ENCODE assay signal across 11 cellular contexts in genomic region chr3:62186967-62187366, GRCh38.
DNase-seq lines count a peak whose midpoint lies in the region; ATAC-seq and TF ChIP-seq lines count a peak whose summit lies in the region.
"Had no signal": no experiment of that assay in that cellular context is flagged by ENCODE, and none has a peak within 500 bp of the region (broad histone marks: within the 10 kb centered on the region; RNA-seq: fewer than 3 reads in every experiment).

No MANE protein-coding gene starts in this region.

- ATAC-seq in WTC11 = peak; percentile 71
- ATAC-seq in GM18909 (IDR thresholded peaks at IDR 0.05; ENCODE audit: poor library complexity, unreplicated experiment) = no peak
- ATAC-seq: T-helper 17 cell had no signal

- DNase-seq in A673 (ENCODE audit: low spot score) = peak; percentile 4
- no peak for DNase-seq in WTC11 (ENCODE audit: low spot score)
- peak; percentile 33 for DNase-seq in iris pigment epithelial cell (ENCODE audit: low read depth)
- no peak for DNase-seq in glomerular visceral epithelial cell (ENCODE audit: extremely low spot score)
- DNase-seq in medulla oblongata (ENCODE audit: extremely low spot score) = no peak
- DNase-seq in thyroid gland = no peak
- DNase-seq: T-helper 17 cell had no signal

- H3K27me3 ChIP-seq in A673 (replicated peaks; ENCODE audit: insufficient read depth, low read depth, low read length, poor library complexity) (no peaks in the 10 kb centered on the region), thyroid gland (no peaks in the 10 kb centered on the region)

- 80 to 86% methylated on average over 6 of the region's 6 CpGs for WGBS in thyroid gland, 2 donors

- H3K9me3 Mint-ChIP-seq in WTC11 = no peaks in the 10 kb centered on the region
- H3K9me3 Mint-ChIP-seq: dendritic cell treated with granulocyte-macrophage colony-stimulating factor and Interleukin-4, amounts not matched to agents 40 ng/mL and 50 ng/mL, for 4 days had no signal

- H3K36me3 ChIP-seq in A673 (ENCODE audit: insufficient read depth, low read length, poor library complexity, severe bottlenecking) (no peaks in the 10 kb centered on the region), HEK293 (ENCODE audit: control insufficient read depth in 2 of 2, insufficient read depth in 1 of 2, low read length in 2 of 2) (peaks cover 0 to 4% of the 10 kb centered on the region in 2 experiments; a peak in 1 of 3 replicates), thyroid gland (peaks cover 0 to 5% of the 10 kb centered on the region in 2 donors)

- peak overlapping the region; percentile 53; the same call in 1 of the 2 replicates for H3K27ac Mint-ChIP-seq in WTC11
- H3K27ac Mint-ChIP-seq: dendritic cell treated with granulocyte-macrophage colony-stimulating factor and Interleukin-4, amounts not matched to agents 40 ng/mL and 50 ng/mL, for 4 days; T-helper 17 cell had no signal

- H3K9me3 ChIP-seq in A673 (ENCODE audit: low read depth, low read length, poor library complexity, severe bottlenecking) (no peaks in the 10 kb centered on the region), HEK293 (ENCODE audit: control insufficient read depth, insufficient read depth, low read depth, low read length) (no peaks in the 10 kb centered on the region), thyroid gland (no peaks in the 10 kb centered on the region)

- no peak overlapping the region for H3K4me3 Mint-ChIP-seq in WTC11
- H3K4me3 Mint-ChIP-seq: dendritic cell treated with granulocyte-macrophage colony-stimulating factor and Interleukin-4, amounts not matched to agents 40 ng/mL and 50 ng/mL, for 4 days; T-helper 17 cell had no signal

- peaks cover 31% of the 10 kb centered on the region for H3K4me1 Mint-ChIP-seq in WTC11

- no TSS peak for BruUV-seq in A673 (replicated peaks; lab: Mats Ljungman, UMichigan)

- H3K4me3 ChIP-seq in A673 (ENCODE audit: low read depth, low read length, poor library complexity, severe bottlenecking) = no peak overlapping the region
- H3K4me3 ChIP-seq in HEK293 (ENCODE audit: low read depth, low read length) = no peak overlapping the region
- H3K4me3 ChIP-seq in thyroid gland (replicated peaks in 1 of 3) = no peak overlapping the region
- H3K4me3 ChIP-seq: skin epidermis had no signal

- H3K36me3 Mint-ChIP-seq in WTC11 = peaks cover 37% of the 10 kb centered on the region

- intact Hi-C loops in A673 (cut with micrococcal nuclease; ENCODE audit: unreplicated experiment) = loop anchor here (5.0 kb wide), 2 partner anchors 325 to 625 kb away; partner anchors contain the start of gene PTPRG
- intact Hi-C loops in thyroid gland (cut with DNase I) = loop anchor here (5.0 kb wide), 2 partner anchors 330 to 625 kb away; partner anchors contain the start of gene PTPRG

- no peak overlapping the region for H3K27ac ChIP-seq in A673 (ENCODE audit: low read depth, low read length, poor library complexity, severe bottlenecking)
- H3K27ac ChIP-seq in HEK293 (ENCODE audit: extremely low read depth, low read depth, low read length) = no peak overlapping the region
- no peak overlapping the region for H3K27ac ChIP-seq in thyroid gland
- H3K27ac ChIP-seq: skin epidermis had no signal

- TF ChIP-seq POLR2A in thyroid gland (IDR thresholded peaks at IDR 0.05) = no peak

- H3K27me3 Mint-ChIP-seq in WTC11 (ENCODE audit: low read depth) = no peaks in the 10 kb centered on the region; the same call in 1 of the 2 replicates
- H3K27me3 Mint-ChIP-seq: dendritic cell treated with granulocyte-macrophage colony-stimulating factor and Interleukin-4, amounts not matched to agents 40 ng/mL and 50 ng/mL, for 4 days had no signal

- H3K4me1 ChIP-seq in A673 (ENCODE audit: insufficient read depth, low read length, poor library complexity, severe bottlenecking) (no peaks in the 10 kb centered on the region), HEK293 (ENCODE audit: control insufficient read depth, insufficient read depth, low read length) (no peaks in the 10 kb centered on the region), thyroid gland (peaks cover 0 to 9% of the 10 kb centered on the region in 2 donors)

- 0 out of 2 replicates have a peak, but pooled peaks have one; percentile 24 for TF ChIP-seq CTCF in A673 (conservative IDR thresholded peaks at IDR 0.05; ENCODE audit: low read depth, low read length)
- TF ChIP-seq CTCF in HEK293 (tag by site-specific recombination; IDR thresholded peaks at IDR 0.05) = no peak
- no peak for TF ChIP-seq CTCF in WTC11 (IDR thresholded peaks at IDR 0.05)
- peak in 3 of 6 experiments; percentile 7 to 32 (median 27) for TF ChIP-seq CTCF in thyroid gland (IDR thresholded peaks at IDR 0.05)

- CTCF ChIA-PET in A673 (lab: Charles Lee) = no interaction called here
- CTCF ChIA-PET in HEK293 (lab: Yijun Ruan, JAX) = interaction anchor here (0.6 to 3.6 kb wide), 7 partner anchors 14 to 609 kb away, joined by 3 to 21 read pairs (median 3); no protein-coding TSS in a partner anchor
- CTCF ChIA-PET in WTC11 (lab: Charles Lee) = interaction anchor here (0.5 to 3.4 kb wide), 42 partner anchors 14 to 1443 kb away, joined by 3 to 24 read pairs (median 4); no protein-coding TSS in a partner anchor

- POLR2A ChIA-PET in A673 (lab: Charles Lee; ENCODE audit: low non-redundant PET) = no interaction called here
- POLR2A ChIA-PET in HEK293 (lab: Yijun Ruan, JAX) = no interaction called here
- POLR2A ChIA-PET in WTC11 (lab: Charles Lee) = interaction anchor here (1.0 kb wide), 1 partner anchor 34 kb away, joined by 3 read pairs; no protein-coding TSS in a partner anchor

TF ChIP-seq in HEK293, 187 proteins besides CTCF, POLR2A, EP300 and RAD21:
- peak; percentile 29 for TF ChIP-seq ZNF654 (tag by site-specific recombination; IDR thresholded peaks at IDR 0.05; ENCODE audit: low read depth)
- TF ChIP-seq, protein P1, sequence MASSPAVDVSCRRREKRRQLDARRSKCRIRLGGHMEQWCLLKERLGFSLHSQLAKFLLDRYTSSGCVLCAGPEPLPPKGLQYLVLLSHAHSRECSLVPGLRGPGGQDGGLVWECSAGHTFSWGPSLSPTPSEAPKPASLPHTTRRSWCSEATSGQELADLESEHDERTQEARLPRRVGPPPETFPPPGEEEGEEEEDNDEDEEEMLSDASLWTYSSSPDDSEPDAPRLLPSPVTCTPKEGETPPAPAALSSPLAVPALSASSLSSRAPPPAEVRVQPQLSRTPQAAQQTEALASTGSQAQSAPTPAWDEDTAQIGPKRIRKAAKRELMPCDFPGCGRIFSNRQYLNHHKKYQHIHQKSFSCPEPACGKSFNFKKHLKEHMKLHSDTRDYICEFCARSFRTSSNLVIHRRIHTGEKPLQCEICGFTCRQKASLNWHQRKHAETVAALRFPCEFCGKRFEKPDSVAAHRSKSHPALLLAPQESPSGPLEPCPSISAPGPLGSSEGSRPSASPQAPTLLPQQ (tag by site-specific recombination; IDR thresholded peaks at IDR 0.05) = no peak

TF ChIP-seq in WTC11, 78 proteins besides CTCF, POLR2A, EP300 and RAD21 (continues in another document):
- TF ChIP-seq, protein P2, sequence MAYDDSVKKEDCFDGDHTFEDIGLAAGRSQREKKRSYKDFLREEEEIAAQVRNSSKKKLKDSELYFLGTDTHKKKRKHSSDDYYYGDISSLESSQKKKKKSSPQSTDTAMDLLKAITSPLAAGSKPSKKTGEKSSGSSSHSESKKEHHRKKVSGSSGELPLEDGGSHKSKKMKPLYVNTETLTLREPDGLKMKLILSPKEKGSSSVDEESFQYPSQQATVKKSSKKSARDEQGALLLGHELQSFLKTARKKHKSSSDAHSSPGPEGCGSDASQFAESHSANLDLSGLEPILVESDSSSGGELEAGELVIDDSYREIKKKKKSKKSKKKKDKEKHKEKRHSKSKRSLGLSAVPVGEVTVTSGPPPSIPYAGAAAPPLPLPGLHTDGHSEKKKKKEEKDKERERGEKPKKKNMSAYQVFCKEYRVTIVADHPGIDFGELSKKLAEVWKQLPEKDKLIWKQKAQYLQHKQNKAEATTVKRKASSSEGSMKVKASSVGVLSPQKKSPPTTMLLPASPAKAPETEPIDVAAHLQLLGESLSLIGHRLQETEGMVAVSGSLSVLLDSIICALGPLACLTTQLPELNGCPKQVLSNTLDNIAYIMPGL (CRISPR knock-in tag; IDR thresholded peaks at IDR 0.05) = no peak
- no peak for TF ChIP-seq CDX4 (CRISPR knock-in tag; IDR thresholded peaks at IDR 0.05; ENCODE audit: borderline replicate concordance)
- TF ChIP-seq NFE2L1 (CRISPR knock-in tag; IDR thresholded peaks at IDR 0.05) = no peak
- TF ChIP-seq CREB1 (CRISPR knock-in tag; IDR thresholded peaks at IDR 0.05) = no peak
- TF ChIP-seq, protein P3, sequence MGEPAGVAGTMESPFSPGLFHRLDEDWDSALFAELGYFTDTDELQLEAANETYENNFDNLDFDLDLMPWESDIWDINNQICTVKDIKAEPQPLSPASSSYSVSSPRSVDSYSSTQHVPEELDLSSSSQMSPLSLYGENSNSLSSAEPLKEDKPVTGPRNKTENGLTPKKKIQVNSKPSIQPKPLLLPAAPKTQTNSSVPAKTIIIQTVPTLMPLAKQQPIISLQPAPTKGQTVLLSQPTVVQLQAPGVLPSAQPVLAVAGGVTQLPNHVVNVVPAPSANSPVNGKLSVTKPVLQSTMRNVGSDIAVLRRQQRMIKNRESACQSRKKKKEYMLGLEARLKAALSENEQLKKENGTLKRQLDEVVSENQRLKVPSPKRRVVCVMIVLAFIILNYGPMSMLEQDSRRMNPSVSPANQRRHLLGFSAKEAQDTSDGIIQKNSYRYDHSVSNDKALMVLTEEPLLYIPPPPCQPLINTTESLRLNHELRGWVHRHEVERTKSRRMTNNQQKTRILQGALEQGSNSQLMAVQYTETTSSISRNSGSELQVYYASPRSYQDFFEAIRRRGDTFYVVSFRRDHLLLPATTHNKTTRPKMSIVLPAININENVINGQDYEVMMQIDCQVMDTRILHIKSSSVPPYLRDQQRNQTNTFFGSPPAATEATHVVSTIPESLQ (CRISPR knock-in tag; IDR thresholded peaks at IDR 0.05) = no peak

Comparison
In these comparisons a context has a peak if more than half of its experiments do, and no peak if none do; other contexts are left out.
1. DNase-seq: peak in A673 (single experiment) and iris pigment epithelial cell (single experiment); none in WTC11 (single experiment), glomerular visceral epithelial cell (single experiment), medulla oblongata (single experiment) and thyroid gland (0 of 2).